1 cellular context compared by ENCODE assay signal in the genomic region with DNA sequence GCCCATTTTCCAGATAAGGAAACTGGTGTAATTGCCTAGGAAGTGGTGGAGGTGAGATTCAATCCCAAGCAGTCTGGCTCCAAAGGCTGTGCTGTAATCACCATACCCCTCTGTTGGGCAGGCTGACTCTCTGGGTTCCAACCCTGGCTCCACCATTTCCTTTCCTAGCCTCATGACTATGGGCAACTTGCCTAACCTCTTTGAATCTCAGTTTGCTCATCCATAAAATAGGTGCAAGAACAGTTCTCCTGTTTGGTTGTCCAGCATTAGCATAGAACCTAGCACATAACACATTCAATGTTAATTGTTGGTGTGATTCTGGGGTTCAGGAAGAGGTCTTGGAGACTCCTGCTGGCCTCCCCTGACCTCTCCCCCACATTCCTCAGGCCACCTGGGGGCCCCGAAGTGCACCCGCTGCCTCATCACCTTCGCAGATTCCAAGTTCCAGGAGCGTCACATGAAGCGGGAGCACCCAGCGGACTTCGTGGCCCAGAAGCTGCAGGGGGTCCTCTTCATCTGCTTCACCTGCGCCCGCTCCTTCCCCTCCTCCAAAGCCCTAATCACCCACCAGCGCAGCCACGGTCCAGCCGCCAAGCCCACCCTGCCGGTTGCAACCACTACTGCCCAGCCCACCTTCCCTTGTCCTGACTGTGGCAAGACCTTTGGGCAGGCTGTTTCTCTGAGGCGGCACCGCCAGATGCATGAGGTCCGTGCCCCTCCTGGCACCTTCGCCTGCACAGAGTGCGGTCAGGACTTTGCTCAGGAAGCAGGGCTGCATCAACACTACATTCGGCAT.
TF ChIP-seq lines count a peak whose summit lies in the region.

No MANE protein-coding gene starts in this region.

TF ChIP-seq in HCT116, 20 proteins besides CTCF, POLR2A, EP300 and RAD21 (continued from another document):
- TF ChIP-seq REST (IDR thresholded peaks at IDR 0.05; ENCODE audit: low read depth) (no peak), FOSL1 (IDR thresholded peaks at IDR 0.05; ENCODE audit: low read depth) (no peak), TCF7L2 (IDR thresholded peaks at IDR 0.05; ENCODE audit: borderline replicate concordance, extremely low read depth, insufficient read depth, insufficient read length) (no peak), SIN3A (IDR thresholded peaks at IDR 0.05; ENCODE audit: low read depth) (no peak), SP1 (IDR thresholded peaks at IDR 0.05; ENCODE audit: low read depth) (no peak)
